In the genomic region with DNA sequence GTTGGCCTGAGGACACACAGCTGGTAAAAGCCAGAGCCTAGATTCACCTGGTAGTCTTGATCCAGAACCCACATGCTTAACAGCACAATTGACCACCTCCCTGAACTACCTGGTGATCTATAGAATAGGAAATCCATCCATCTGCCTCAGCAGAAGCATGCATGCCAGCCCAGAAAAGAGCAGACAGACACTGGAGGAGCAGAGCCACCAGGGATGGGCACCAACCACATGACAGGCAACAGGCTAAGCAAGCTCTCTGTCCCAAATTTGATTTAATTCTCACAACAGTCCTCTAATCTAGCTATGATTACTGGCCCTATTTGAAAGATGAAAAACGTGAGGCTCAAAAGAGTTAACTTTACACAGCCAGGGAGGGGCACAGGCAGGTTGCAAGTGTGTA, we compare ENCODE assay signal across 29 cellular contexts.
"Had no signal": no experiment of that assay in that cellular context is flagged by ENCODE, and none has a peak within 500 bp of the region (broad histone marks: within the 10 kb centered on the region; RNA-seq: fewer than 3 reads in every experiment).

No MANE protein-coding gene starts in this region.

- H3K27ac Mint-ChIP-seq: naive thymus-derived CD4-positive, alpha-beta T cell; natural killer cell; nephron; progenitor cell of endocrine pancreas; stimulated activated effector memory CD8-positive, alpha-beta T cell treated with anti-CD3 and anti-CD28 coated beads, Interleukin-12 subunit alpha, Interleukin-12 subunit beta, amount 100 ng/mL, for 72 hours; stimulated activated naive B cell treated with anti-CD40 and anti-IgM and Interleukin-4, amounts not matched to agents 10 μg/mL and 1 μg/mL and 100 μg/mL, for 72 hours; stimulated activated naive CD8-positive, alpha-beta T cell treated with anti-CD3 and anti-CD28 coated beads, Interleukin-15, Interleukin-2, amounts not matched to agents 100 ng/mL and 50 ng/mL, for 24 hours had no signal

- H3K4me3 Mint-ChIP-seq: naive thymus-derived CD4-positive, alpha-beta T cell; natural killer cell; nephron; neural crest cell; stimulated activated effector memory CD8-positive, alpha-beta T cell treated with anti-CD3 and anti-CD28 coated beads, Interleukin-12 subunit alpha, Interleukin-12 subunit beta, amount 100 ng/mL, for 72 hours; stimulated activated naive B cell treated with anti-CD40 and anti-IgM and Interleukin-4, amounts not matched to agents 10 μg/mL and 1 μg/mL and 100 μg/mL, for 72 hours; stimulated activated naive CD8-positive, alpha-beta T cell treated with anti-CD3 and anti-CD28 coated beads, Interleukin-15, Interleukin-2, amounts not matched to agents 100 ng/mL and 50 ng/mL, for 24 hours had no signal

- H3K4me3 ChIP-seq: ovary, psoas muscle, right lobe of liver, sigmoid colon, stomach, thoracic aorta, thyroid gland, tibial nerve, upper lobe of left lung had no signal

- H3K27ac ChIP-seq: neutrophil, ovary, parathyroid adenoma, psoas muscle, right lobe of liver, sigmoid colon, stomach, thoracic aorta, thyroid gland, tibial nerve, upper lobe of left lung had no signal

- H3K9me3 ChIP-seq: neutrophil, ovary, psoas muscle, right lobe of liver, sigmoid colon, stomach, thoracic aorta, thyroid gland, tibial nerve, upper lobe of left lung had no signal

- H3K36me3 Mint-ChIP-seq: naive thymus-derived CD4-positive, alpha-beta T cell; natural killer cell; stimulated activated effector memory CD8-positive, alpha-beta T cell treated with anti-CD3 and anti-CD28 coated beads, Interleukin-12 subunit alpha, Interleukin-12 subunit beta, amount 100 ng/mL, for 72 hours; stimulated activated naive B cell treated with anti-CD40 and anti-IgM and Interleukin-4, amounts not matched to agents 10 μg/mL and 1 μg/mL and 100 μg/mL, for 72 hours had no signal

- DNase-seq: naive thymus-derived CD4-positive, alpha-beta T cell; natural killer cell; nucleus accumbens; ovary; posterior cingulate gyrus; psoas muscle; right cardiac atrium; right lobe of liver; sigmoid colon; small intestine; stimulated activated CD4-positive, alpha-beta T cell treated with anti-CD3 and anti-CD28 coated beads, Interleukin-15, amount 100 ng/mL, for 24 hours; stimulated activated CD4-positive, alpha-beta T cell treated with anti-CD3 and anti-CD28 coated beads, Interleukin-2, amount 100 ng/mL, for 24 hours; stimulated activated CD4-positive, alpha-beta T cell treated with anti-CD3 and anti-CD28 coated beads, Interleukin-2, amount 100 ng/mL, for 48 hours; stimulated activated CD4-positive, alpha-beta T cell treated with anti-CD3 and anti-CD28 coated beads, Interleukin-4, amount 100 ng/mL, for 24 hours; stimulated activated naive B cell treated with anti-CD40 and anti-IgM and Interleukin-4, amounts not matched to agents 10 μg/mL and 1 μg/mL and 100 μg/mL, for 72 hours; stimulated activated naive CD4-positive, alpha-beta T cell treated with Interleukin-2 at 50 U/mL for 16 hours; stomach; thyroid gland; trophoblast cell; upper lobe of left lung had no signal

- H3K4me1 ChIP-seq: parathyroid adenoma, psoas muscle, right lobe of liver, thyroid gland, tibial nerve, upper lobe of left lung had no signal

- H3K9me3 Mint-ChIP-seq: natural killer cell; nephron; neural crest cell; stimulated activated naive CD8-positive, alpha-beta T cell treated with anti-CD3 and anti-CD28 coated beads, Interleukin-15, Interleukin-2, amounts not matched to agents 100 ng/mL and 50 ng/mL, for 24 hours had no signal

- H3K4me1 Mint-ChIP-seq: naive thymus-derived CD4-positive, alpha-beta T cell; natural killer cell; stimulated activated effector memory CD8-positive, alpha-beta T cell treated with anti-CD3 and anti-CD28 coated beads, Interleukin-12 subunit alpha, Interleukin-12 subunit beta, amount 100 ng/mL, for 72 hours; stimulated activated naive B cell treated with anti-CD40 and anti-IgM and Interleukin-4, amounts not matched to agents 10 μg/mL and 1 μg/mL and 100 μg/mL, for 72 hours had no signal

- H3K36me3 ChIP-seq: neutrophil, ovary, right lobe of liver, sigmoid colon, stomach, thoracic aorta, thyroid gland, tibial nerve, upper lobe of left lung had no signal

- ATAC-seq: naive thymus-derived CD4-positive, alpha-beta T cell; natural killer cell; psoas muscle; right cardiac atrium; right lobe of liver; stimulated activated effector memory CD8-positive, alpha-beta T cell treated with anti-CD3 and anti-CD28 coated beads, Interleukin-12 subunit alpha, Interleukin-12 subunit beta, amount 100 ng/mL, for 72 hours; stimulated activated naive B cell treated with anti-CD40 and anti-IgM and Interleukin-4, amounts not matched to agents 10 μg/mL and 1 μg/mL and 100 μg/mL, for 72 hours had no signal

- H3K27me3 ChIP-seq: neutrophil, ovary, right lobe of liver, sigmoid colon, stomach, thyroid gland, tibial nerve, upper lobe of left lung had no signal
